In the genomic region with DNA sequence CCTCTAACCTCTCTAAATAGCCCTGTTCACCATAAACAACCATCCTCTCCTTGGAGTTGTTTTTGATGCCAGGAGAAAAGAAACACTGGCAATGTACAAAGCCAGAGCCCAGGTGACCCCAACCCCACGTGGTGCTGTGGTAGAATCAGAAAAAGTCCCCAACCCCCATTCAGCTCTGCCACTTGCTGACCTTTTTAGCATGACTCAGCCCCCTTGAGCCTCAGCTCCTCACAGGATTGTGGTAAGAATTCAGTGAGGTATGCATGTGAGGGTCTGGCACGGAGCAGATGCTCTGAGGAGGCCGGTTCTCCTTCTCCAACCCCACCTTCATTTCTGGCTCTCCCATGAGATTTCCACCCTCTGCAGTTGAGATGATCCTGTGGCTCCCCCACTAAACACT, we compare ENCODE assay signal across 1 cellular context.
TF ChIP-seq lines count a peak whose summit lies in the region.

No MANE protein-coding gene starts in this region.

TF ChIP-seq in H1, 55 proteins besides CTCF, POLR2A, EP300 and RAD21:
- TF ChIP-seq POLR2AphosphoS5 (IDR thresholded peaks at IDR 0.05; ENCODE audit: low read depth, low read length) (no peak), BACH1 (IDR thresholded peaks at IDR 0.05; ENCODE audit: low read length) (peak; percentile 86), RNF2 (IDR thresholded peaks at IDR 0.05; ENCODE audit: borderline replicate concordance, low read depth, low read length, missing control alignments, poor library complexity, severe bottlenecking) (no peak), ZNF274 (IDR thresholded peaks at IDR 0.05; ENCODE audit: borderline replicate concordance, extremely low read depth, low read length) (no peak), SIN3A (conservative IDR thresholded peaks at IDR 0.05 in 1 of 2, IDR thresholded peaks at IDR 0.05 in 1 of 2; ENCODE audit: low read depth in 1 of 2, low read length in 2 of 2) (no peak), TAF1 (IDR thresholded peaks at IDR 0.05; ENCODE audit: low read depth, low read length) (no peak), GTF2F1 (IDR thresholded peaks at IDR 0.05; ENCODE audit: borderline replicate concordance, low read depth, low read length) (no peak), CBX8 (IDR thresholded peaks at IDR 0.05; ENCODE audit: borderline replicate concordance, low read depth, low read length) (no peak), JUND (IDR thresholded peaks at IDR 0.05; ENCODE audit: low read length) (no peak), BCL11A (IDR thresholded peaks at IDR 0.05; ENCODE audit: low read depth in 2 of 2, low read length in 2 of 2) (no peak), MAFK (IDR thresholded peaks at IDR 0.05; ENCODE audit: low read depth, low read length) (peak; percentile 43; the same call in 1 of the 2 replicates), NANOG (IDR thresholded peaks at IDR 0.05; ENCODE audit: insufficient read depth, low read depth, low read length, poor library complexity, severe bottlenecking) (no peak), GABPA (IDR thresholded peaks at IDR 0.05; ENCODE audit: borderline replicate concordance, insufficient read depth, low read length) (no peak), USF2 (IDR thresholded peaks at IDR 0.05; ENCODE audit: low read length) (no peak), KDM5A (IDR thresholded peaks at IDR 0.05; ENCODE audit: low read length) (no peak)
- TF ChIP-seq, protein P1, sequence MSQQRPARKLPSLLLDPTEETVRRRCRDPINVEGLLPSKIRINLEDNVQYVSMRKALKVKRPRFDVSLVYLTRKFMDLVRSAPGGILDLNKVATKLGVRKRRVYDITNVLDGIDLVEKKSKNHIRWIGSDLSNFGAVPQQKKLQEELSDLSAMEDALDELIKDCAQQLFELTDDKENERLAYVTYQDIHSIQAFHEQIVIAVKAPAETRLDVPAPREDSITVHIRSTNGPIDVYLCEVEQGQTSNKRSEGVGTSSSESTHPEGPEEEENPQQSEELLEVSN (IDR thresholded peaks at IDR 0.05) = no peak
- TF ChIP-seq, protein P2, sequence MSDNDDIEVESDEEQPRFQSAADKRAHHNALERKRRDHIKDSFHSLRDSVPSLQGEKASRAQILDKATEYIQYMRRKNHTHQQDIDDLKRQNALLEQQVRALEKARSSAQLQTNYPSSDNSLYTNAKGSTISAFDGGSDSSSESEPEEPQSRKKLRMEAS (IDR thresholded peaks at IDR 0.05) = no peak
